In the genomic region with DNA sequence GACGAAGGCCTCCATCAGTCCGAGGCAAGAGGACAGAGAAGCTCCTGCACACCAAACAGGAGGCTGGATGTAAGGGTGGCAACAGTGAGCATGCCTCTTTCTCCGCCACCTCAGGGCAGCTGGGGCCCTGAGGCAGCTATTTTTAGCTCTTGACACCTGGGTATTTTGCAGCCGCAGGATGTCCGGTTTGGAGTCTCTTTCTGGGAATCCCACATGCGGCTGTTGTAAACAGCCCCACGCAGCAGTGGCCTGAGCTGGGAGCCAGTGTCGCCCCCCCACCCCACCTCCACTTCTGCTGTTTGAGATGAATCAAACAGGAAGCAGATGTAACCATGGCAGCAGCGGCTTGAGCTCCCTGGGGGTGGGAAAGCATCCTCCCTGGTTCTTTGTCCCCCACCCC, we compare ENCODE assay signal across 7 cellular contexts. TPM values are rescaled to one million over a fixed set of nuclear protein-coding genes. Genes with fewer than 3 reads are reported as not detected.
DNase-seq lines count a peak whose midpoint lies in the region; ATAC-seq, FAIRE-seq and TF ChIP-seq lines count a peak whose summit lies in the region.

No MANE protein-coding gene starts in this region.

- H3K9me3 Mint-ChIP-seq in IgD-negative memory B cell: no peaks in the 10 kb centered on the region
- H3K9me3 Mint-ChIP-seq in activated CD8-positive, alpha-beta T cell treated with anti-CD3 and anti-CD28 coated beads for 36 hours: no peaks in the 10 kb centered on the region

- peaks cover 7% of the 10 kb centered on the region; the same call in 1 of the 2 replicates for H3F3A ChIP-seq in PC-9 (ENCODE audit: insufficient read depth, low read depth)

- peak; percentile 98 for DNase-seq in activated CD8-positive, alpha-beta T cell treated with anti-CD3 and anti-CD28 coated beads for 36 hours
- peak; percentile 85 for DNase-seq in endothelial cell of umbilical vein (ENCODE audit: low read depth, low spot score)
- DNase-seq in gastrocnemius medialis: peak; percentile 52 to 56
- no peak for DNase-seq in PC-9
- DNase-seq in T1000 (lab: John Stamatoyannopoulos, UW): no peak

- POLR2A ChIA-PET in activated CD8-positive, alpha-beta T cell treated with anti-CD3 and anti-CD28 coated beads for 36 hours (lab: Charles Lee): interaction anchor here (0.5 to 37.9 kb wide), 14 partner anchors 10 to 75 kb away, joined by 3 to 904 read pairs (median 4); partner anchors contain the start of gene HDAC7
- POLR2A ChIA-PET in endothelial cell of umbilical vein (lab: Charles Lee): interaction anchor here (0.9 to 2.7 kb wide), 3 partner anchors 9 to 13 kb away, joined by 4 to 17 read pairs (median 7); no protein-coding TSS in a partner anchor
- POLR2A ChIA-PET in PC-9 (lab: Charles Lee; ENCODE audit: unreplicated experiment): interaction anchor here (0.7 kb wide), 1 partner anchor 27 kb away, joined by 4 read pairs; no protein-coding TSS in a partner anchor

- no peak overlapping the region for H2AFZ ChIP-seq in endothelial cell of umbilical vein (ENCODE audit: low read depth, low read length)
- H2AFZ ChIP-seq in PC-9: no peak overlapping the region

- CTCF ChIA-PET in activated CD8-positive, alpha-beta T cell treated with anti-CD3 and anti-CD28 coated beads for 36 hours (lab: Charles Lee): interaction anchor here (0.7 to 19.8 kb wide), 24 partner anchors 9 to 375 kb away, joined by 3 to 624 read pairs (median 4); partner anchors contain the start of genes CCDC184, ENDOU, HDAC7 and RAPGEF3
- CTCF ChIA-PET in endothelial cell of umbilical vein (lab: Charles Lee): interaction anchor here (0.6 to 12.5 kb wide), 15 partner anchors 8 to 141 kb away, joined by 3 to 229 read pairs (median 4); partner anchors contain the start of gene SLC48A1
- CTCF ChIA-PET in PC-9 (lab: Charles Lee): interaction anchor here (0.6 kb wide), 2 partner anchors 40 to 238 kb away, joined by 3 read pairs; no protein-coding TSS in a partner anchor

- no peak overlapping the region for H3K4me3 ChIP-seq in endothelial cell of umbilical vein (replicated peaks in 1 of 3; ENCODE audit: insufficient read depth in 1 of 3, low read depth in 1 of 3, low read length in 3 of 3)
- H3K4me3 ChIP-seq in gastrocnemius medialis: peak overlapping the region in 1 of 4 donors; percentile 16
- no peak overlapping the region for H3K4me3 ChIP-seq in PC-9

- H3K36me3 ChIP-seq in endothelial cell of umbilical vein (ENCODE audit: control insufficient read depth in 2 of 2, extremely low read depth in 1 of 2, insufficient read depth in 2 of 2, low read length in 2 of 2) (peaks cover 10 to 11% of the 10 kb centered on the region in 2 experiments), gastrocnemius medialis (no peaks in the 10 kb centered on the region), PC-9 (ENCODE audit: low read depth) (peaks cover 7% of the 10 kb centered on the region; the same call in 1 of the 2 replicates)

- H3K9me2 ChIP-seq in PC-9 (ENCODE audit: insufficient read depth): no peaks in the 10 kb centered on the region

- H3K9me3 ChIP-seq in endothelial cell of umbilical vein (replicated peaks; ENCODE audit: control insufficient read depth, insufficient read depth, low read length): no peaks in the 10 kb centered on the region
- no peaks in the 10 kb centered on the region for H3K9me3 ChIP-seq in gastrocnemius medialis
- no peaks in the 10 kb centered on the region for H3K9me3 ChIP-seq in PC-9 (ENCODE audit: insufficient read depth, low read depth)

- peak overlapping the region; percentile 72 to 90 (median 84) for H3K4me3 Mint-ChIP-seq in IgD-negative memory B cell
- H3K4me3 Mint-ChIP-seq in activated CD8-positive, alpha-beta T cell treated with anti-CD3 and anti-CD28 coated beads for 36 hours: peak overlapping the region; percentile 79

- dilution Hi-C loops in endothelial cell of umbilical vein (cut with MboI; ENCODE audit: extremely low pct_ligation_motif_present, low sequenced_read_pairs): no loop called here

- no peaks in the 10 kb centered on the region for H3K36me3 Mint-ChIP-seq in IgD-negative memory B cell
- peaks cover 85% of the 10 kb centered on the region for H3K36me3 Mint-ChIP-seq in activated CD8-positive, alpha-beta T cell treated with anti-CD3 and anti-CD28 coated beads for 36 hours (ENCODE audit: low read depth)

- intact Hi-C loops in activated CD8-positive, alpha-beta T cell treated with anti-CD3 and anti-CD28 coated beads for 36 hours (cut with micrococcal nuclease): no loop called here
- intact Hi-C loops in endothelial cell of umbilical vein (cut with micrococcal nuclease) (loop anchor here (1.0 kb wide), 1 partner anchor 9 kb away; no protein-coding TSS in a partner anchor), gastrocnemius medialis (cut with DNase I; ENCODE audit: low total_unique reads) (no loop called here), PC-9 (cut with micrococcal nuclease; ENCODE audit: unreplicated experiment) (no loop called here)

- H3K79me2 ChIP-seq in endothelial cell of umbilical vein (ENCODE audit: control insufficient read depth, insufficient read depth, low read length): peaks cover 100% of the 10 kb centered on the region
- H3K79me2 ChIP-seq in PC-9 (ENCODE audit: low read depth): peaks cover 71% of the 10 kb centered on the region

- peak; percentile 48 for ATAC-seq in activated CD8-positive, alpha-beta T cell treated with anti-CD3 and anti-CD28 coated beads for 36 hours
- ATAC-seq in gastrocnemius medialis: peak; percentile 59 to 61

- no peaks in the 10 kb centered on the region for H3K9me1 ChIP-seq in endothelial cell of umbilical vein (replicated peaks; ENCODE audit: control insufficient read depth, extremely low read depth, insufficient read depth, low read length)

- H3K27me3 Mint-ChIP-seq in IgD-negative memory B cell: no peaks in the 10 kb centered on the region
- no peaks in the 10 kb centered on the region for H3K27me3 Mint-ChIP-seq in activated CD8-positive, alpha-beta T cell treated with anti-CD3 and anti-CD28 coated beads for 36 hours

- H4K20me1 ChIP-seq in endothelial cell of umbilical vein (replicated peaks; ENCODE audit: control insufficient read depth, extremely low read depth, insufficient read depth, low read length): peaks cover 6% of the 10 kb centered on the region
- H4K20me1 ChIP-seq in PC-9 (ENCODE audit: insufficient read depth): peaks cover 42% of the 10 kb centered on the region

- BruUV-seq in endothelial cell of umbilical vein (replicated peaks; lab: Mats Ljungman, UMichigan) (no TSS peak), PC-9 (replicated peaks; lab: Mats Ljungman, UMichigan) (no TSS peak)

- no peak for TF ChIP-seq CTCF in activated CD8-positive, alpha-beta T cell treated with anti-CD3 and anti-CD28 coated beads for 36 hours (IDR thresholded peaks at IDR 0.05)
- TF ChIP-seq CTCF in endothelial cell of umbilical vein (IDR thresholded peaks at IDR 0.05; ENCODE audit: extremely low read depth in 1 of 2, insufficient read depth in 1 of 2, low read depth in 1 of 2, low read length in 2 of 2) (no peak), gastrocnemius medialis (IDR thresholded peaks at IDR 0.05 in 4 of 5, conservative IDR thresholded peaks at IDR 0.05 in 1 of 5) (no peak), PC-9 (conservative IDR thresholded peaks at IDR 0.05) (no peak)

- peak overlapping the region; percentile 71 for H3K9ac ChIP-seq in endothelial cell of umbilical vein (replicated peaks; ENCODE audit: extremely low read depth, insufficient read depth, low read length)

- FAIRE-seq in endothelial cell of umbilical vein (lab: Jason Lieb, UNC): peak; percentile 78

- peak; percentile 23 for TF ChIP-seq POLR2A in GM19193 (IDR thresholded peaks at IDR 0.05; ENCODE audit: extremely low read depth, insufficient read depth, insufficient read length)
- no peak for TF ChIP-seq POLR2A in endothelial cell of umbilical vein (IDR thresholded peaks at IDR 0.05; ENCODE audit: low read depth, low read length)
- TF ChIP-seq POLR2A in gastrocnemius medialis (IDR thresholded peaks at IDR 0.05): peak in 1 of 2 donors; percentile 11

- H3K4me2 ChIP-seq in endothelial cell of umbilical vein (ENCODE audit: insufficient read depth, low read length) (peak overlapping the region; percentile 79), PC-9 (no peak overlapping the region)

- H3K27me3 ChIP-seq in endothelial cell of umbilical vein (ENCODE audit: control insufficient read depth in 2 of 2, insufficient read depth in 2 of 2, low read length in 2 of 2): no peaks in the 10 kb centered on the region
- H3K27me3 ChIP-seq in gastrocnemius medialis: no peaks in the 10 kb centered on the region
- H3K27me3 ChIP-seq in PC-9 (ENCODE audit: insufficient read depth, low read depth): no peaks in the 10 kb centered on the region

- H3K27ac ChIP-seq in endothelial cell of umbilical vein (ENCODE audit: insufficient read depth, low read depth, low read length) (peak overlapping the region; percentile 83), gastrocnemius medialis (peak overlapping the region; percentile 85 to 94 (median 92)), PC-9 (no peak overlapping the region)

- H3K27ac Mint-ChIP-seq in IgD-negative memory B cell: peak overlapping the region; percentile 96 to 97 (median 97)
- peak overlapping the region; percentile 98 for H3K27ac Mint-ChIP-seq in activated CD8-positive, alpha-beta T cell treated with anti-CD3 and anti-CD28 coated beads for 36 hours

- H3K4me1 ChIP-seq in endothelial cell of umbilical vein (ENCODE audit: control insufficient read depth, extremely low read depth, insufficient read depth, low read length) (peaks cover 88% of the 10 kb centered on the region), gastrocnemius medialis (peaks cover 96 to 98% of the 10 kb centered on the region in 2 donors), PC-9 (replicated peaks; ENCODE audit: insufficient read depth) (peaks cover 14% of the 10 kb centered on the region)

- peaks cover 69 to 86% (median 76%) of the 10 kb centered on the region in 3 donors for H3K4me1 Mint-ChIP-seq in IgD-negative memory B cell
- peaks cover 90% of the 10 kb centered on the region for H3K4me1 Mint-ChIP-seq in activated CD8-positive, alpha-beta T cell treated with anti-CD3 and anti-CD28 coated beads for 36 hours (ENCODE audit: low read depth)

- in situ Hi-C loops in gastrocnemius medialis (cut with MboI; ENCODE audit: low sequenced_read_pairs in 4 of 4): no loop called here

RNA-seq across cellular contexts. Expression of gene HDAC7, which starts 11.7 kb away (rescaled TPM):
- polyA plus RNA-seq in IgD-negative memory B cell (20.9 TPM), endothelial cell of umbilical vein (119 and 122 TPM in 2 replicates)
- total RNA-seq in activated CD8-positive, alpha-beta T cell treated with anti-CD3 and anti-CD28 coated beads for 36 hours: 100 to 1,000 TPM; 373 to 382 TPM
- total RNA-seq in endothelial cell of umbilical vein (249 and 252 TPM in 2 replicates), gastrocnemius medialis (10 to 100 TPM; 12.2 to 27.1 (median 17.0) TPM), PC-9 (2021) (106 and 114 TPM in 2 replicates)
- 101 and 125 TPM in 2 replicates for polyA plus RNA-seq in endothelial cell of umbilical vein (2011; cell fraction: cytosol; rRNA removed)
- polyA plus RNA-seq in endothelial cell of umbilical vein (2011; cell fraction: nucleus; rRNA removed): 462 and 531 TPM in 2 replicates
- 105 and 119 TPM in 2 replicates for polyA plus RNA-seq in endothelial cell of umbilical vein (2012)
- polyA minus RNA-seq in endothelial cell of umbilical vein: 81.4 and 95.8 TPM in 2 replicates
- polyA minus RNA-seq in endothelial cell of umbilical vein (2011; cell fraction: cytosol; rRNA and poly(A)+ RNA removed): 25.6 TPM
- 127 and 192 TPM in 2 replicates for polyA minus RNA-seq in endothelial cell of umbilical vein (2011; cell fraction: nucleus; rRNA and poly(A)+ RNA removed)

RNA-seq across cellular contexts. Expression of gene SLC48A1, which starts 35.0 kb away (rescaled TPM):
- polyA plus RNA-seq in IgD-negative memory B cell (21.7 TPM), endothelial cell of umbilical vein (17.3 and 19.8 TPM in 2 replicates)
- total RNA-seq in activated CD8-positive, alpha-beta T cell treated with anti-CD3 and anti-CD28 coated beads for 36 hours: 10 to 100 TPM in 1 of 2 experiments, 1 to 10 TPM in 1; 8.8 to 10.2 TPM
- total RNA-seq in endothelial cell of umbilical vein (17.9 and 20.3 TPM in 2 replicates), gastrocnemius medialis (10 to 100 TPM; 28.3 to 62.6 (median 45.6) TPM), PC-9 (2021) (76.4 and 108 TPM in 2 replicates)
- polyA plus RNA-seq in endothelial cell of umbilical vein (2011; cell fraction: cytosol; rRNA removed): 13.0 and 14.1 TPM in 2 replicates
- 21.7 and 24.5 TPM in 2 replicates for polyA plus RNA-seq in endothelial cell of umbilical vein (2011; cell fraction: nucleus; rRNA removed)
- polyA plus RNA-seq in endothelial cell of umbilical vein (2012): 14.7 and 19.3 TPM in 2 replicates
- 14.9 and 20.7 TPM in 2 replicates for polyA minus RNA-seq in endothelial cell of umbilical vein
- 18.2 TPM for polyA minus RNA-seq in endothelial cell of umbilical vein (2011; cell fraction: cytosol; rRNA and poly(A)+ RNA removed)
- polyA minus RNA-seq in endothelial cell of umbilical vein (2011; cell fraction: nucleus; rRNA and poly(A)+ RNA removed): 7.0 and 7.5 TPM in 2 replicates

RNA-seq across cellular contexts. Expression of gene RAPGEF3, which starts 49.4 kb away (rescaled TPM):
- 0.26 TPM for polyA plus RNA-seq in IgD-negative memory B cell
- under 1 TPM; 0.56 to 0.58 TPM for total RNA-seq in activated CD8-positive, alpha-beta T cell treated with anti-CD3 and anti-CD28 coated beads for 36 hours
- 53.6 and 55.1 TPM in 2 replicates for total RNA-seq in endothelial cell of umbilical vein
- polyA plus RNA-seq in endothelial cell of umbilical vein: 30.8 and 34.5 TPM in 2 replicates
- 14.4 and 18.3 TPM in 2 replicates for polyA plus RNA-seq in endothelial cell of umbilical vein (2011; cell fraction: cytosol; rRNA removed)
- 171 and 207 TPM in 2 replicates for polyA plus RNA-seq in endothelial cell of umbilical vein (2011; cell fraction: nucleus; rRNA removed)
- 29.7 and 38.7 TPM in 2 replicates for polyA plus RNA-seq in endothelial cell of umbilical vein (2012)
- 34.0 and 42.1 TPM in 2 replicates for polyA minus RNA-seq in endothelial cell of umbilical vein
- 3.3 TPM for polyA minus RNA-seq in endothelial cell of umbilical vein (2011; cell fraction: cytosol; rRNA and poly(A)+ RNA removed)
- polyA minus RNA-seq in endothelial cell of umbilical vein (2011; cell fraction: nucleus; rRNA and poly(A)+ RNA removed): 57.3 and 65.6 TPM in 2 replicates
- total RNA-seq in gastrocnemius medialis: 10 to 100 TPM; 17.0 to 27.0 (median 22.3) TPM
- total RNA-seq in PC-9 (2021): 4.1 and 5.7 TPM in 2 replicates

Comparison
In these comparisons a context has a peak if more than half of its experiments do, and no peak if none do; other contexts are left out.
1. DNase-seq: peak in activated CD8-positive, alpha-beta T cell treated with anti-CD3 and anti-CD28 coated beads for 36 hours (single experiment), endothelial cell of umbilical vein (single experiment) and gastrocnemius medialis (2 of 2); none in PC-9 (0 of 2) and T1000 (single experiment).